8 cellular contexts compared by ENCODE assay signal in the genomic region with DNA sequence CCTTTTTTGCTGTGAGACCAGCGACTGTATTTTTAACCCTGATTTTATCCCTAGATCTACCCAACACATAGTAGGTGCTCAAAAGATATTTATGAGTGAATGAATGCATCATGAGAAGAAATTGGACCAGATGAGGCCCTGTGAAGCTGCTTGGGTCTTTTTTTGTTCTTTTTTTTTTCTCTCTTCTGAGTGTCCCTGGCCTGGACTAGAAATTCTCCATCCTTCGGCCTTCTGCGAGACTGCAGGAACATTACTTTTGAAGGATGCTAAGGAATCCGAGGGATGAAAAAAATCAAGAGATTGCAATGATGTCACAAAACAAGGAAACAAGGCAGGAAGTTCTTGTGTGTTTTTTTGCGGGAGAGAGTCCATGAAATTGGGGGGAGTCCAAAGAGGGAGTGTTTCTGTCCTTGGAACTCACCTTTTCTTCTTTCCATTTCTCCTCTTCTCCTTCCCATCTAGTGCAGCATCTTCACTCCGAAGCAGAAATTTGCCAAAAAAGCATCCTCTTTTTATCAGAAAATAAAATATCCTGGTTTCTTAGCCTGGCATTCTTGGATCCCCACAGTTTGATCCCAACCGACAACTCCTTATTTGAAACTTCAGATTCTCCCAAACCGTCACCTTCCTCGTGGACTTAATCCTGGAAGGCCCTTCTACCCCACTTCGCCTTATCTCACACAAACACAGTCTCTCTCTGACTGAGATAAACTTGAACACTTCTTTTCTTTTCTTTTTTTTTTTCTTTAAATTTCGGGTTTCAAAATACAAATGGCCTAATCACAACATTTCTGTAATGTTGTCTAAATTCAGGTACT. TPM values are rescaled to one million over a fixed set of nuclear protein-coding genes. Genes with fewer than 3 reads are reported as not detected.
DNase-seq lines count a peak whose midpoint lies in the region; TF ChIP-seq lines count a peak whose summit lies in the region.

No MANE protein-coding gene starts in this region.

- no peaks in the 10 kb centered on the region for H3K27me3 ChIP-seq in NT2/D1 (ENCODE audit: insufficient read depth, insufficient read length)

- no peak for DNase-seq in GM12865 (ENCODE audit: low read depth)
- no peak for DNase-seq in NT2/D1 (ENCODE audit: low read depth, low spot score)
- no peak for DNase-seq in coronary artery (ENCODE audit: low spot score)
- DNase-seq in stimulated activated naive CD4-positive, alpha-beta T cell (lab: John Stamatoyannopoulos, UW) = no peak
- DNase-seq in NCI-H1105 treated with DMSO at 0.1 percent for 48 hours (lab: John Stamatoyannopoulos, UW) = no peak
- no peak for DNase-seq in COLO668 (lab: John Stamatoyannopoulos, UW; ENCODE audit: unreplicated experiment)
- DNase-seq in NK-92 (lab: John Stamatoyannopoulos, UW; ENCODE audit: unreplicated experiment) = no peak

- peak overlapping the region; percentile 94 for H3K9ac ChIP-seq in NT2/D1 (ENCODE audit: insufficient read length, low read depth)

- WGBS in mesodermal cell (ENCODE audit: insufficient coverage in 2 of 2), 2 experiments = 75 to 82% methylated on average over 6 to 8 of the region's 11 CpGs

- H3K4me1 ChIP-seq in NT2/D1 (ENCODE audit: insufficient read depth, insufficient read length) (no peaks in the 10 kb centered on the region), mesodermal cell (ENCODE audit: control insufficient read depth, insufficient read depth, low read length, poor library complexity, severe bottlenecking) (peaks cover 6% of the 10 kb centered on the region)

- H3K27ac ChIP-seq in coronary artery (peak overlapping the region; percentile 90 to 99), mesodermal cell (ENCODE audit: low read depth, low read length, severe bottlenecking) (peak overlapping the region; percentile 98)

- no peak for TF ChIP-seq CTCF in GM12865 (IDR thresholded peaks at IDR 0.05; ENCODE audit: insufficient read depth, low read depth, low read length, missing control alignments)
- TF ChIP-seq CTCF in coronary artery (IDR thresholded peaks at IDR 0.05) = no peak

- H3K4me3 ChIP-seq in GM12865 (ENCODE audit: low read depth, low read length) (peak overlapping the region; percentile 100), NT2/D1 (ENCODE audit: insufficient read length, low read depth) (peak overlapping the region; percentile 96), coronary artery (peak overlapping the region; percentile 99), mesodermal cell (ENCODE audit: extremely low read depth, insufficient read depth, low read length, poor library complexity, severe bottlenecking) (peak overlapping the region; percentile 96)

- H3K36me3 ChIP-seq in NT2/D1 (ENCODE audit: insufficient read depth, insufficient read length, low read length) (peaks cover 25% of the 10 kb centered on the region), mesodermal cell (ENCODE audit: control insufficient read depth, insufficient read depth, low read length) (peaks cover 22% of the 10 kb centered on the region)

- H3K9me3 ChIP-seq in NT2/D1 (ENCODE audit: insufficient read depth, low read length) (0 out of 2 replicates have a peak, but pooled peaks cover 3% of the 10 kb centered on the region), mesodermal cell (ENCODE audit: control insufficient read depth, low read length) (no peaks in the 10 kb centered on the region)

RNA-seq across cellular contexts. Expression of a gene that starts 0.7 kb away (rescaled TPM):
- 76.3 TPM for polyA plus RNA-seq in mesodermal cell (2013, experiment 1 of 2)
- 66.0 TPM for polyA plus RNA-seq in mesodermal cell (2013, experiment 2 of 2)

RNA-seq across cellular contexts. Expression of a gene that starts 18.8 kb away (rescaled TPM):
- polyA plus RNA-seq in mesodermal cell (2013, experiment 1 of 2) = not detected
- not detected for polyA plus RNA-seq in mesodermal cell (2013, experiment 2 of 2)

RNA-seq across cellular contexts. Expression of a gene that starts 26.0 kb away (rescaled TPM):
- polyA plus RNA-seq in mesodermal cell (2013, experiment 1 of 2) = not detected
- polyA plus RNA-seq in mesodermal cell (2013, experiment 2 of 2) = not detected

RNA-seq across cellular contexts. Expression of a gene that starts 37.0 kb away (rescaled TPM):
- 59.4 TPM for polyA plus RNA-seq in mesodermal cell (2013, experiment 1 of 2)
- 52.1 TPM for polyA plus RNA-seq in mesodermal cell (2013, experiment 2 of 2)

RNA-seq across cellular contexts. Expression of a gene that starts 49.6 kb away (rescaled TPM):
- 7.2 TPM for polyA plus RNA-seq in mesodermal cell (2013, experiment 1 of 2)
- polyA plus RNA-seq in mesodermal cell (2013, experiment 2 of 2) = 5.8 TPM
